Comparison of ENCODE assay signal across 1 cellular context in genomic region chr20:22491188-22491500, GRCh38.
TF ChIP-seq lines count a peak whose summit lies in the region.

No MANE protein-coding gene starts in this region.

TF ChIP-seq in HepG2, 621 proteins besides CTCF, POLR2A, EP300 and RAD21 (continued from another document):
- TF ChIP-seq, protein P1, sequence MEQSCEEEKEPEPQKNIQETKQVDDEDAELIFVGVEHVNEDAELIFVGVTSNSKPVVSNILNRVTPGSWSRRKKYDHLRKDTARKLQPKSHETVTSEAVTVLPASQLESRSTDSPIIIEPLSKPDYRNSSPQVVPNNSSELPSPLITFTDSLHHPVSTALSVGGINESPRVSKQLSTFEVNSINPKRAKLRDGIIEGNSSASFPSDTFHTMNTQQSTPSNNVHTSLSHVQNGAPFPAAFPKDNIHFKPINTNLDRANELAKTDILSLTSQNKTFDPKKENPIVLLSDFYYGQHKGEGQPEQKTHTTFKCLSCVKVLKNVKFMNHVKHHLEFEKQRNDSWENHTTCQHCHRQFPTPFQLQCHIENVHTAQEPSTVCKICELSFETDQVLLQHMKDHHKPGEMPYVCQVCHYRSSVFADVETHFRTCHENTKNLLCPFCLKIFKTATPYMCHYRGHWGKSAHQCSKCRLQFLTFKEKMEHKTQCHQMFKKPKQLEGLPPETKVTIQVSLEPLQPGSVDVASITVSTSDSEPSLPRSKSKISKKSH (CRISPR knock-in tag; IDR thresholded peaks at IDR 0.05; ENCODE audit: borderline replicate concordance) = 0 out of 2 replicates have a peak, but pooled peaks have one; percentile 65
- TF ChIP-seq ZNF33B (CRISPR knock-in tag; IDR thresholded peaks at IDR 0.05) = 0 out of 2 replicates have a peak, but pooled peaks have one; percentile 14
- TF ChIP-seq ZNF235 (CRISPR knock-in tag; IDR thresholded peaks at IDR 0.05; ENCODE audit: borderline replicate concordance) = 0 out of 2 replicates have a peak, but pooled peaks have one; percentile 15
- 0 out of 2 replicates have a peak, but pooled peaks have one; percentile 8 for TF ChIP-seq ZNF790 (CRISPR knock-in tag; IDR thresholded peaks at IDR 0.05; ENCODE audit: borderline replicate concordance)
- no peak for TF ChIP-seq RFX1 (IDR thresholded peaks at IDR 0.05)
- TF ChIP-seq E2F5 (CRISPR knock-in tag; conservative IDR thresholded peaks at IDR 0.05) = 0 out of 2 replicates have a peak, but pooled peaks have one; percentile 6
- no peak for TF ChIP-seq SOX6 (IDR thresholded peaks at IDR 0.05)
- TF ChIP-seq SOX6 (CRISPR knock-in tag; IDR thresholded peaks at IDR 0.05) = peak; percentile 76; the same call in 1 of the 2 replicates
- TF ChIP-seq, protein P2, sequence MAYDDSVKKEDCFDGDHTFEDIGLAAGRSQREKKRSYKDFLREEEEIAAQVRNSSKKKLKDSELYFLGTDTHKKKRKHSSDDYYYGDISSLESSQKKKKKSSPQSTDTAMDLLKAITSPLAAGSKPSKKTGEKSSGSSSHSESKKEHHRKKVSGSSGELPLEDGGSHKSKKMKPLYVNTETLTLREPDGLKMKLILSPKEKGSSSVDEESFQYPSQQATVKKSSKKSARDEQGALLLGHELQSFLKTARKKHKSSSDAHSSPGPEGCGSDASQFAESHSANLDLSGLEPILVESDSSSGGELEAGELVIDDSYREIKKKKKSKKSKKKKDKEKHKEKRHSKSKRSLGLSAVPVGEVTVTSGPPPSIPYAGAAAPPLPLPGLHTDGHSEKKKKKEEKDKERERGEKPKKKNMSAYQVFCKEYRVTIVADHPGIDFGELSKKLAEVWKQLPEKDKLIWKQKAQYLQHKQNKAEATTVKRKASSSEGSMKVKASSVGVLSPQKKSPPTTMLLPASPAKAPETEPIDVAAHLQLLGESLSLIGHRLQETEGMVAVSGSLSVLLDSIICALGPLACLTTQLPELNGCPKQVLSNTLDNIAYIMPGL (CRISPR knock-in tag; IDR thresholded peaks at IDR 0.05; ENCODE audit: borderline replicate concordance in 1 of 2, low read depth in 1 of 2) = peak in 1 of 2 experiments; percentile 3; a peak in 1 of 4 replicates
- TF ChIP-seq, protein P3, sequence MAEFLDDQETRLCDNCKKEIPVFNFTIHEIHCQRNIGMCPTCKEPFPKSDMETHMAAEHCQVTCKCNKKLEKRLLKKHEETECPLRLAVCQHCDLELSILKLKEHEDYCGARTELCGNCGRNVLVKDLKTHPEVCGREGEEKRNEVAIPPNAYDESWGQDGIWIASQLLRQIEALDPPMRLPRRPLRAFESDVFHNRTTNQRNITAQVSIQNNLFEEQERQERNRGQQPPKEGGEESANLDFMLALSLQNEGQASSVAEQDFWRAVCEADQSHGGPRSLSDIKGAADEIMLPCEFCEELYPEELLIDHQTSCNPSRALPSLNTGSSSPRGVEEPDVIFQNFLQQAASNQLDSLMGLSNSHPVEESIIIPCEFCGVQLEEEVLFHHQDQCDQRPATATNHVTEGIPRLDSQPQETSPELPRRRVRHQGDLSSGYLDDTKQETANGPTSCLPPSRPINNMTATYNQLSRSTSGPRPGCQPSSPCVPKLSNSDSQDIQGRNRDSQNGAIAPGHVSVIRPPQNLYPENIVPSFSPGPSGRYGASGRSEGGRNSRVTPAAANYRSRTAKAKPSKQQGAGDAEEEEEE (CRISPR knock-in tag; IDR thresholded peaks at IDR 0.05; ENCODE audit: borderline replicate concordance) = no peak
- TF ChIP-seq ZNF552 (CRISPR knock-in tag; IDR thresholded peaks at IDR 0.05; ENCODE audit: borderline replicate concordance) = no peak
- TF ChIP-seq ZNF597 (CRISPR knock-in tag; IDR thresholded peaks at IDR 0.05) = no peak
- TF ChIP-seq RXRB (CRISPR knock-in tag; IDR thresholded peaks at IDR 0.05; ENCODE audit: borderline replicate concordance) = no peak
- TF ChIP-seq ZBTB26 (CRISPR knock-in tag; IDR thresholded peaks at IDR 0.05; ENCODE audit: borderline replicate concordance) = peak; percentile 14; the same call in 1 of the 2 replicates
- peak; percentile 15 for TF ChIP-seq ZNF136 (CRISPR knock-in tag; IDR thresholded peaks at IDR 0.05; ENCODE audit: low read depth)
- no peak for TF ChIP-seq GABPA (IDR thresholded peaks at IDR 0.05; ENCODE audit: low read depth, low read length)
- TF ChIP-seq GABPA (CRISPR knock-in tag; IDR thresholded peaks at IDR 0.05; ENCODE audit: low read depth) = 0 out of 2 replicates have a peak, but pooled peaks have one; percentile 7
- TF ChIP-seq E2F2 (CRISPR knock-in tag; IDR thresholded peaks at IDR 0.05; ENCODE audit: borderline replicate concordance) = peak; percentile 20; the same call in 1 of the 2 replicates
- TF ChIP-seq, protein P4, sequence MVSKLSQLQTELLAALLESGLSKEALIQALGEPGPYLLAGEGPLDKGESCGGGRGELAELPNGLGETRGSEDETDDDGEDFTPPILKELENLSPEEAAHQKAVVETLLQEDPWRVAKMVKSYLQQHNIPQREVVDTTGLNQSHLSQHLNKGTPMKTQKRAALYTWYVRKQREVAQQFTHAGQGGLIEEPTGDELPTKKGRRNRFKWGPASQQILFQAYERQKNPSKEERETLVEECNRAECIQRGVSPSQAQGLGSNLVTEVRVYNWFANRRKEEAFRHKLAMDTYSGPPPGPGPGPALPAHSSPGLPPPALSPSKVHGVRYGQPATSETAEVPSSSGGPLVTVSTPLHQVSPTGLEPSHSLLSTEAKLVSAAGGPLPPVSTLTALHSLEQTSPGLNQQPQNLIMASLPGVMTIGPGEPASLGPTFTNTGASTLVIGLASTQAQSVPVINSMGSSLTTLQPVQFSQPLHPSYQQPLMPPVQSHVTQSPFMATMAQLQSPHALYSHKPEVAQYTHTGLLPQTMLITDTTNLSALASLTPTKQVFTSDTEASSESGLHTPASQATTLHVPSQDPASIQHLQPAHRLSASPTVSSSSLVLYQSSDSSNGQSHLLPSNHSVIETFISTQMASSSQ (IDR thresholded peaks at IDR 0.05; ENCODE audit: low read depth) = no peak; the same call in 1 of the 2 replicates
- TF ChIP-seq, protein P4 (CRISPR knock-in tag; IDR thresholded peaks at IDR 0.05; ENCODE audit: borderline replicate concordance) = peak; percentile 10; the same call in 1 of the 2 replicates
